9 cellular contexts compared by ENCODE assay signal in the genomic region with DNA sequence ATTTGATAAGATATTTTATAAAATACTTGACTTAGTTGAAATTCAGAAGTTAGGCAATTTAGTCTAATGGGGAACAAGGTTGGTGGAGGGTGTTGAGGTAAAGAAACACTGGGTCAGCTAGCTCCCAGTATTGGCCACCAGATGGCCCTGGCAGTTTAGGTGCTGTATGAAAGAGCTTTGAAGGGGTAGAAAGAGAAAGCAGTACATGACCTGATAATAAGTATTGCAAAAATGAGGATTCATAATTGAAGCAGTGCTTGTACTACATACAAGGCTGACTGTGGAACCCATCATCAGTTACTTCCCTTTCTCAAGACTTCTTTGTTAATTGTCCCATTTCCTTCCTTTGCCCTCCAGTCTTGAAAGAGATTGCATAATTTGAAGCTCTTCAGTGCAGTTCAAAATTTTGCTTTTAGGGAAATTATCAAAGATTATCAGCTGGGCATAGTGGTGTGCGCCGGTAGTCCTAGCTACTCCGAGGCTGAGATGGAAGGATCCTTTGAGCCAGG. TPM values are rescaled to one million over a fixed set of nuclear protein-coding genes. Genes with fewer than 3 reads are reported as not detected.
DNase-seq lines count a peak whose midpoint lies in the region; ATAC-seq and TF ChIP-seq lines count a peak whose summit lies in the region.
"Had no signal": no experiment of that assay in that cellular context is flagged by ENCODE, and none has a peak within 500 bp of the region (broad histone marks: within the 10 kb centered on the region; RNA-seq: fewer than 3 reads in every experiment).

No MANE protein-coding gene starts in this region.

- H3K4me1 ChIP-seq in H9 (ENCODE audit: insufficient read depth, low read length) (no peaks in the 10 kb centered on the region), OCI-LY1 (ENCODE audit: insufficient read depth, low read length, severe bottlenecking) (no peaks in the 10 kb centered on the region), mucosa of descending colon (ENCODE audit: low read depth) (no peaks in the 10 kb centered on the region)

- H4K20me1 ChIP-seq in H9 (ENCODE audit: control insufficient read depth, insufficient read depth, insufficient read length) (no peaks in the 10 kb centered on the region), OCI-LY1 (ENCODE audit: insufficient read depth, low read length) (no peaks in the 10 kb centered on the region)

- H3K56ac ChIP-seq in H9 (ENCODE audit: insufficient read length, low read depth, low read length): no peak overlapping the region

- no peak overlapping the region for H3K18ac ChIP-seq in H9 (ENCODE audit: insufficient read length, low read depth, low read length)

- no peak overlapping the region for H2BK5ac ChIP-seq in H9 (ENCODE audit: insufficient read length, low read length)

- H3K9me3 Mint-ChIP-seq in CD14-positive monocyte (no peaks in the 10 kb centered on the region), H9 (no peaks in the 10 kb centered on the region; a peak in 1 of 5 replicates)

- peak; percentile 52 for TF ChIP-seq CTCF in CD14-positive monocyte (IDR thresholded peaks at IDR 0.05)
- peak; percentile 75 for TF ChIP-seq CTCF in H9 (conservative IDR thresholded peaks at IDR 0.05)
- peak; percentile 22; the same call in 1 of the 2 replicates for TF ChIP-seq CTCF in OCI-LY1 (IDR thresholded peaks at IDR 0.05; ENCODE audit: low read length)
- TF ChIP-seq CTCF in choroid plexus epithelial cell (conservative IDR thresholded peaks at IDR 0.05; ENCODE audit: low read depth, low read length): peak; percentile 87
- no peak for TF ChIP-seq CTCF in mucosa of descending colon (IDR thresholded peaks at IDR 0.05)

- H3K27ac Mint-ChIP-seq in CD14-positive monocyte (peak overlapping the region; percentile 74 to 90 (median 89)), H9 (no peak overlapping the region)

- H4K8ac ChIP-seq in H9 (replicated peaks; ENCODE audit: insufficient read length, low read depth, low read length): no peak overlapping the region

- H2BK12ac ChIP-seq in H9 (ENCODE audit: insufficient read length, low read depth, low read length): no peak overlapping the region

- H2AFZ ChIP-seq in H9 (ENCODE audit: low read length) (no peak overlapping the region), OCI-LY1 (ENCODE audit: low read length) (no peak overlapping the region)

- H3K27me3 ChIP-seq in H9 (ENCODE audit: insufficient read depth, low read length) (no peaks in the 10 kb centered on the region), OCI-LY1 (ENCODE audit: insufficient read depth, low read length) (0 out of 2 replicates have a peak, but pooled peaks cover 3% of the 10 kb centered on the region)

- H3K27ac ChIP-seq in H9 (ENCODE audit: insufficient read length, low read depth, low read length) (no peak overlapping the region), OCI-LY1 (ENCODE audit: low read depth, low read length, poor library complexity, severe bottlenecking) (no peak overlapping the region)

- ATAC-seq in mucosa of descending colon: peak; percentile 24

- H2BK15ac ChIP-seq in H9 (ENCODE audit: low read depth, low read length): no peak overlapping the region

- no peaks in the 10 kb centered on the region for H3K36me3 ChIP-seq in OCI-LY1 (ENCODE audit: insufficient read depth, low read length)
- no peaks in the 10 kb centered on the region for H3K36me3 ChIP-seq in mucosa of descending colon (ENCODE audit: low read depth)

- H3K14ac ChIP-seq in H9 (ENCODE audit: insufficient read depth, low read length): no peak overlapping the region

- H3K4me3 ChIP-seq in OCI-LY1 (ENCODE audit: low read depth, low read length, poor library complexity, severe bottlenecking) (no peak overlapping the region), choroid plexus epithelial cell (ENCODE audit: low read depth, low read length) (no peak overlapping the region), mucosa of descending colon (no peak overlapping the region)
- H3K4me3 ChIP-seq: lung had no signal

- no peak overlapping the region for H2BK120ac ChIP-seq in H9 (ENCODE audit: low read depth, low read length, poor library complexity, severe bottlenecking)

- H3K23ac ChIP-seq in H9 (ENCODE audit: insufficient read length, low read depth, low read length): no peak overlapping the region

- peak overlapping the region; percentile 34 to 73 for H3K4me3 Mint-ChIP-seq in CD14-positive monocyte
- no peak overlapping the region for H3K4me3 Mint-ChIP-seq in H9

- no peaks in the 10 kb centered on the region for H3K9me3 ChIP-seq in H9 (ENCODE audit: control insufficient read depth, low read depth, low read length)
- no peaks in the 10 kb centered on the region for H3K9me3 ChIP-seq in OCI-LY1 (ENCODE audit: low read length)
- H3K9me3 ChIP-seq in mucosa of descending colon: no peaks in the 10 kb centered on the region

- no peaks in the 10 kb centered on the region for H3K23me2 ChIP-seq in H9 (ENCODE audit: insufficient read length, low read depth, low read length, poor library complexity, severe bottlenecking)

- peaks cover 35% of the 10 kb centered on the region for H3K4me1 Mint-ChIP-seq in CD14-positive monocyte
- 0 out of 4 replicates have a peak, but pooled peaks cover 0 to 3% of the 10 kb centered on the region in 2 experiments for H3K4me1 Mint-ChIP-seq in H9

- DNase-seq in CD14-positive monocyte (ENCODE audit: low spot score) (no peak), H9 (no peak), choroid plexus epithelial cell (ENCODE audit: low read depth) (peak; percentile 77), mucosa of descending colon (peak in 2 of 3 donors; percentile 36 to 62), cerebellum (ENCODE audit: low spot score) (no peak), retina (no peak)
- DNase-seq in activated CD8-positive, alpha-beta memory T cell treated with anti-CD3 and anti-CD28 coated beads, Interleukin-2, amount 50 U/mL, for 4 hours: no peak

- H3K79me2 ChIP-seq in H9 (ENCODE audit: insufficient read depth, low read length): no peaks in the 10 kb centered on the region; the same call in 1 of the 2 replicates
- no peaks in the 10 kb centered on the region for H3K79me2 ChIP-seq in OCI-LY1 (ENCODE audit: insufficient read depth, low read length)

- H4K5ac ChIP-seq in H9 (ENCODE audit: insufficient read length, low read depth, low read length): no peak overlapping the region

- no peak overlapping the region for H3T11ph ChIP-seq in H9 (ENCODE audit: low read length)

- H3K4ac ChIP-seq in H9 (ENCODE audit: low read depth, low read length): no peak overlapping the region

- no peaks in the 10 kb centered on the region for H3K27me3 Mint-ChIP-seq in CD14-positive monocyte (ENCODE audit: low read depth in 3 of 3)
- no peaks in the 10 kb centered on the region; the same call in 1 of the 2 replicates for H3K27me3 Mint-ChIP-seq in H9 (ENCODE audit: low read depth)

- WGBS in H9 (ENCODE audit: extremely low coverage, insufficient read length, low lambda C conversion rate): no CpG with 5 or more reads among the region's 3 CpGs

- H3K9me2 ChIP-seq in OCI-LY1 (ENCODE audit: low read depth, low read length): no peaks in the 10 kb centered on the region

- no peaks in the 10 kb centered on the region for H3K36me3 Mint-ChIP-seq in CD14-positive monocyte
- no peaks in the 10 kb centered on the region for H3K36me3 Mint-ChIP-seq in H9 (ENCODE audit: insufficient read depth in 1 of 3, low read depth in 3 of 3)

- H3K9ac ChIP-seq in H9 (ENCODE audit: extremely low read depth, insufficient read length, low read length) (no peak overlapping the region), OCI-LY1 (ENCODE audit: low read length) (no peak overlapping the region)

- H3K4me2 ChIP-seq in H9 (ENCODE audit: insufficient read depth, insufficient read length, low read length): no peak overlapping the region
- H3K4me2 ChIP-seq in OCI-LY1 (ENCODE audit: low read length): no peak overlapping the region

- H3F3A ChIP-seq in OCI-LY1 (ENCODE audit: insufficient read depth, low read length): no peaks in the 10 kb centered on the region

- intact Hi-C loops in CD14-positive monocyte (cut with micrococcal nuclease) (no loop called here), mucosa of descending colon (cut with DNase I, micrococcal nuclease) (loop anchor here in 1 of 2 donors (10.0 kb wide), 1 partner anchor 409 kb away; no protein-coding TSS in a partner anchor)

- H4K91ac ChIP-seq in H9 (ENCODE audit: insufficient read length, low read depth, low read length): no peak overlapping the region

- H2BK20ac ChIP-seq in H9 (ENCODE audit: low read depth, low read length, poor library complexity, severe bottlenecking): no peak overlapping the region

- H2AK5ac ChIP-seq in H9 (ENCODE audit: insufficient read length, low read length): no peak overlapping the region

- no peaks in the 10 kb centered on the region for H3K79me1 ChIP-seq in H9 (ENCODE audit: insufficient read depth, low read depth, low read length, poor library complexity, severe bottlenecking)

RNA-seq across cellular contexts. Expression of a gene that starts 29.4 kb away (rescaled TPM):
- under 1 TPM; 0.27 to 0.34 TPM for polyA plus RNA-seq in CD14-positive monocyte
- 7.3 and 9.3 TPM in 2 replicates for total RNA-seq in H9 (2021)
- 10 to 100 TPM in 2 of 3 donors, 1 to 10 TPM in 1; 8.2 to 30.3 (median 20.2) TPM for total RNA-seq in mucosa of descending colon
- total RNA-seq in cerebellum: 137 TPM

Comparison
In these comparisons a context has a peak if more than half of its experiments do, and no peak if none do; other contexts are left out.
1. DNase-seq: peak in choroid plexus epithelial cell (single experiment) and mucosa of descending colon (2 of 3); none in CD14-positive monocyte (single experiment), H9 (single experiment), cerebellum (single experiment), activated CD8-positive, alpha-beta memory T cell treated with anti-CD3 and anti-CD28 coated beads, Interleukin-2, amount 50 U/mL, for 4 hours (single experiment) and retina (single experiment).
2. H3K27ac Mint-ChIP-seq: peak in CD14-positive monocyte (7 of 7); none in H9 (0 of 3).
3. H3K4me3 Mint-ChIP-seq: peak in CD14-positive monocyte (2 of 2); none in H9 (0 of 2).